Comparison of ENCODE assay signal across 38 cellular contexts in genomic region chr20:9501473-9501872, GRCh38. TPM values are rescaled to one million over a fixed set of nuclear protein-coding genes. Genes with fewer than 3 reads are reported as not detected.
DNase-seq lines count a peak whose midpoint lies in the region; ATAC-seq, FAIRE-seq and TF ChIP-seq lines count a peak whose summit lies in the region.
"Had no signal": no experiment of that assay in that cellular context is flagged by ENCODE, and none has a peak within 500 bp of the region (broad histone marks: within the 10 kb centered on the region; RNA-seq: fewer than 3 reads in every experiment).

No MANE protein-coding gene starts in this region.

- H4K20me1 ChIP-seq in Loucy (ENCODE audit: insufficient read depth, low read length, poor library complexity, severe bottlenecking), result no peaks in the 10 kb centered on the region
- no peaks in the 10 kb centered on the region for H4K20me1 ChIP-seq in HepG2 (ENCODE audit: insufficient read depth, low read length)
- H4K20me1 ChIP-seq: BLaER1; BLaER1 treated with 17β-estradiol and CSF1 and Interleukin-3, amounts not matched to agents 10 nM and 100 nM had no signal

- H3K9me2 ChIP-seq in Loucy (replicated peaks; ENCODE audit: low read depth, low read length), result no peaks in the 10 kb centered on the region

- no peaks in the 10 kb centered on the region for H3K9me3 ChIP-seq in A549
- H3K9me3 ChIP-seq in Loucy (ENCODE audit: insufficient read depth, low read depth, low read length), result no peaks in the 10 kb centered on the region
- no peaks in the 10 kb centered on the region for H3K9me3 ChIP-seq in mucosa of descending colon
- no peaks in the 10 kb centered on the region for H3K9me3 ChIP-seq in HepG2 (ENCODE audit: low read length)
- H3K9me3 ChIP-seq: BE2C, Caco-2 had no signal

- CTCF ChIA-PET in A549 (lab: Yijun Ruan, JAX), result no interaction called here
- CTCF ChIA-PET in HepG2 (lab: Yijun Ruan, JAX; ENCODE audit: low intra/inter-chr PET ratio, low total read pairs), result no interaction called here

- TF ChIP-seq RAD21 in A549 (conservative IDR thresholded peaks at IDR 0.05 in 1 of 2, IDR thresholded peaks at IDR 0.05 in 1 of 2), result no peak
- no peak for TF ChIP-seq RAD21 in HepG2 (CRISPR knock-in tag; IDR thresholded peaks at IDR 0.05)

- H3F3A ChIP-seq in Loucy (ENCODE audit: low read depth), result peaks cover 7% of the 10 kb centered on the region

- H3K4me1 ChIP-seq in A549, result no peaks in the 10 kb centered on the region
- H3K4me1 ChIP-seq in Loucy (ENCODE audit: insufficient read depth, low read length, poor library complexity, severe bottlenecking), result peaks cover 73% of the 10 kb centered on the region
- peaks cover 8% of the 10 kb centered on the region for H3K4me1 ChIP-seq in mucosa of descending colon (ENCODE audit: low read depth)
- no peaks in the 10 kb centered on the region for H3K4me1 ChIP-seq in HepG2 (ENCODE audit: insufficient read depth, low read length)
- H3K4me1 ChIP-seq: BE2C, Caco-2 had no signal

- no peak overlapping the region for H3K4me3 ChIP-seq in A549
- H3K4me3 ChIP-seq in Loucy (ENCODE audit: low read length, poor library complexity, severe bottlenecking), result no peak overlapping the region
- H3K4me3 ChIP-seq in mucosa of descending colon, result no peak overlapping the region
- H3K4me3 ChIP-seq in HepG2 (replicated peaks in 1 of 3; ENCODE audit: insufficient read depth in 1 of 3, low read depth in 2 of 3, low read length in 3 of 3), result no peak overlapping the region
- no peak overlapping the region for H3K4me3 ChIP-seq in lower leg skin (ENCODE audit: low read depth, poor library complexity, severe bottlenecking)
- H3K4me3 ChIP-seq: BLaER1; BLaER1 treated with 17β-estradiol and CSF1 and Interleukin-3, amounts not matched to agents 10 nM and 100 nM had no signal

- no peaks in the 10 kb centered on the region for H3K36me3 ChIP-seq in Loucy (ENCODE audit: insufficient read depth, low read length)
- no peaks in the 10 kb centered on the region for H3K36me3 ChIP-seq in mucosa of descending colon (ENCODE audit: low read depth)
- H3K36me3 ChIP-seq in HepG2 (replicated peaks in 1 of 2; ENCODE audit: control insufficient read depth in 1 of 2, insufficient read depth in 2 of 2, low read length in 2 of 2), result no peaks in the 10 kb centered on the region
- H3K36me3 ChIP-seq: BE2C; BLaER1; BLaER1 treated with 17β-estradiol and CSF1 and Interleukin-3, amounts not matched to agents 10 nM and 100 nM had no signal

- no peak for DNase-seq in A549 (ENCODE audit: low read depth in 1 of 2, low spot score in 1 of 2)
- no peak for DNase-seq in left colon
- DNase-seq in mucosa of descending colon, result no peak
- no peak for DNase-seq in HepG2 (ENCODE audit: low spot score)
- no peak for DNase-seq in NAMALWA (ENCODE audit: low spot score)
- no peak for DNase-seq in lower leg skin (ENCODE audit: low spot score in 2 of 2)
- DNase-seq in CD1c-positive myeloid dendritic cell (ENCODE audit: extremely low spot score), result no peak
- DNase-seq: 8988T; ACHN; AML-193; BE2C; C1 segment of cervical spinal cord; Caco-2; Calu3; CD4-positive, alpha-beta memory T cell; CD4-positive, alpha-beta T cell; CD4-positive, CD25-positive, alpha-beta regulatory T cell; CD8-positive, alpha-beta memory T cell; CD8-positive, alpha-beta T cell; COR-L47; DMS 273 treated with DMSO at 0.1 percent for 48 hours; DMS153; DMS53; DMS79; DMS79 treated with DMSO at 0.1 percent for 48 hours; DND-41; EL had no signal

- no peak overlapping the region for H3K4me2 ChIP-seq in A549
- peak overlapping the region; percentile 37 for H3K4me2 ChIP-seq in Loucy (ENCODE audit: low read depth, low read length, poor library complexity, severe bottlenecking)
- H3K4me2 ChIP-seq in HepG2 (ENCODE audit: low read depth, low read length), result no peak overlapping the region
- H3K4me2 ChIP-seq: BLaER1 had no signal

- 56% methylated on average over 2 of the region's 2 CpGs for WGBS in A549 (ENCODE audit: missing lambda C conversion rate)
- 8% methylated on average over 2 of the region's 2 CpGs for WGBS in HepG2 (ENCODE audit: low lambda C conversion rate)
- 60 to 69% methylated on average over 2 of the region's 2 CpGs for WGBS in lower leg skin, 2 donors

- FAIRE-seq in A549 (lab: Jason Lieb, UNC), result peak; percentile 43
- FAIRE-seq in HepG2 (lab: Jason Lieb, UNC), result no peak
- FAIRE-seq: A204.1, D721Med had no signal

- H3K27ac ChIP-seq in A549 (no peak overlapping the region), HepG2 (ENCODE audit: extremely low read length, insufficient read depth, low read length) (no peak overlapping the region)
- H3K27ac ChIP-seq: 22Rv1; BLaER1; BLaER1 treated with 17β-estradiol and CSF1 and Interleukin-3, amounts not matched to agents 10 nM and 100 nM; C4-2B had no signal

- no TSS peak for BruUV-seq in HepG2 (replicated peaks; lab: Mats Ljungman, UMichigan)

- TF ChIP-seq EP300 in A549 (IDR thresholded peaks at IDR 0.05) (no peak), HepG2 (IDR thresholded peaks at IDR 0.05; ENCODE audit: low read depth in 2 of 2, low read length in 2 of 2) (no peak), HepG2 (CRISPR knock-in tag; IDR thresholded peaks at IDR 0.05; ENCODE audit: borderline replicate concordance) (no peak)

- H3K79me2 ChIP-seq in Loucy (ENCODE audit: insufficient read depth, low read length) (peaks cover 4% of the 10 kb centered on the region; the same call in 1 of the 2 replicates), HepG2 (ENCODE audit: insufficient read depth, low read length) (no peaks in the 10 kb centered on the region)

- ATAC-seq in A549 (no peak), left colon (peak; percentile 88), mucosa of descending colon (peak; percentile 82), HepG2 (no peak)
- ATAC-seq: CD8-positive, alpha-beta T cell had no signal

- TF ChIP-seq POLR2A in A549 (IDR thresholded peaks at IDR 0.05; ENCODE audit: low read length) (no peak), HepG2 (IDR thresholded peaks at IDR 0.05; ENCODE audit: insufficient read depth in 1 of 2, low read depth in 2 of 2, low read length in 2 of 2) (no peak), lower leg skin (IDR thresholded peaks at IDR 0.05) (no peak)

- TF ChIP-seq CTCF in A549 (IDR thresholded peaks at IDR 0.05) (no peak), Loucy (conservative IDR thresholded peaks at IDR 0.05; ENCODE audit: low read length) (no peak), mucosa of descending colon (IDR thresholded peaks at IDR 0.05) (no peak), HepG2 (CRISPR knock-in tag; IDR thresholded peaks at IDR 0.05) (no peak), lower leg skin (IDR thresholded peaks at IDR 0.05) (no peak)

- no peaks in the 10 kb centered on the region for H3K27me3 ChIP-seq in Loucy (ENCODE audit: insufficient read depth, low read length, poor library complexity, severe bottlenecking)
- H3K27me3 ChIP-seq in HepG2 (ENCODE audit: control insufficient read depth in 1 of 2, insufficient read depth in 2 of 2, low read length in 2 of 2), result peaks cover 3 to 14% of the 10 kb centered on the region in 2 experiments; a peak in 4 of 5 replicates
- H3K27me3 ChIP-seq: BE2C had no signal

- H3K9ac ChIP-seq in Loucy (ENCODE audit: low read depth, low read length, poor library complexity, severe bottlenecking) (peak overlapping the region; percentile 0), HepG2 (ENCODE audit: insufficient read depth, low read depth, low read length) (no peak overlapping the region)
- H3K9ac ChIP-seq: BLaER1; BLaER1 treated with 17β-estradiol and CSF1 and Interleukin-3, amounts not matched to agents 10 nM and 100 nM had no signal

- in situ Hi-C loops in HepG2 (cut with HindIII; ENCODE audit: extremely low pct_ligation_motif_present, low pct_unique_long_range_greater_than_20kb), result no loop called here

- H2AFZ ChIP-seq in Loucy (ENCODE audit: low read length), result no peak overlapping the region
- no peak overlapping the region for H2AFZ ChIP-seq in HepG2 (ENCODE audit: low read length)

- POLR2A ChIA-PET in A549 (lab: Yijun Ruan, JAX), result no interaction called here
- POLR2A ChIA-PET in HepG2 (lab: Yijun Ruan, JAX), result no interaction called here

- intact Hi-C loops in left colon (cut with DNase I, micrococcal nuclease) (no loop called here), mucosa of descending colon (cut with DNase I, micrococcal nuclease) (no loop called here), HepG2 (cut with micrococcal nuclease; ENCODE audit: unreplicated experiment) (no loop called here), lower leg skin (cut with DNase I; ENCODE audit: low total_unique reads) (no loop called here)

RNA-seq across cellular contexts. Expression of gene LAMP5, which starts 12.9 kb away (rescaled TPM):
- polyA plus RNA-seq in A549 (2011; rRNA removed), result 0.04 and 0.13 TPM in 2 replicates
- polyA plus RNA-seq in A549 (2012; cell fraction: cytosol; rRNA removed), result not detected in 2 replicates
- polyA plus RNA-seq in A549 (2012; cell fraction: nucleus; rRNA removed), result 0.13 and 0.17 TPM in 2 replicates
- 0.04 to 0.12 TPM in 2 of 3 replicates, not detected in the other for polyA plus RNA-seq in A549 (2017; fragmentation: RNase III; extraction: RNeasy Plus Mini Kit Qiagen cat#74134 plus additional on column Dnase treatment)
- 0.08 TPM in 1 of 2 replicates, not detected in the other for polyA minus RNA-seq in A549 (2011; rRNA and poly(A)+ RNA removed)
- total RNA-seq in left colon, result under 1 TPM; 0.27 to 0.53 TPM
- under 1 TPM in 2 of 3 donors, not detected in 1; 0.31 to 0.51 TPM for total RNA-seq in mucosa of descending colon
- total RNA-seq in HepG2 (2016; rRNA removed; fragmentation: Illumina TruSeq; extraction: Trizol), result not detected in 2 replicates
- not detected in 2 replicates for total RNA-seq in HepG2 (2016; cell fraction: cytosol; rRNA removed; fragmentation: Illumina TruSeq; extraction: Trizol; ENCODE audit: low read depth)
- total RNA-seq in HepG2 (2016; cell fraction: insoluble cytoplasmic fraction; rRNA removed; fragmentation: Illumina TruSeq; extraction: Trizol), result not detected in 2 replicates
- total RNA-seq in HepG2 (2016; cell fraction: membrane; rRNA removed; fragmentation: Illumina TruSeq; extraction: Trizol), result not detected in 2 replicates
- total RNA-seq in HepG2 (2016; cell fraction: nucleus; rRNA removed; fragmentation: Illumina TruSeq; extraction: Trizol), result not detected in 2 replicates
- polyA plus RNA-seq in HepG2 (2011; rRNA removed), result not detected in 2 replicates
- not detected in 2 replicates for polyA plus RNA-seq in HepG2 (2011; cell fraction: cytosol; rRNA removed)
- polyA plus RNA-seq in HepG2 (2011; cell fraction: nucleus; rRNA removed), result not detected in 2 replicates
- polyA plus RNA-seq in HepG2 (2012), result not detected in 2 replicates
- polyA plus RNA-seq in HepG2 (2016; cell fraction: cytosol; fragmentation: Illumina TruSeq; extraction: Trizol; ENCODE audit: low read depth), result not detected in 2 replicates
- not detected in 2 replicates for polyA plus RNA-seq in HepG2 (2016; cell fraction: insoluble cytoplasmic fraction; fragmentation: Illumina TruSeq; extraction: Trizol; ENCODE audit: low read depth)
- polyA plus RNA-seq in HepG2 (2016; cell fraction: membrane; fragmentation: Illumina TruSeq; extraction: Trizol; ENCODE audit: low read depth), result not detected in 2 replicates
- polyA plus RNA-seq in HepG2 (2016; cell fraction: nucleus; fragmentation: Illumina TruSeq; extraction: Trizol; ENCODE audit: insufficient read depth, low read depth), result not detected in 2 replicates
- not detected in 2 replicates for polyA minus RNA-seq in HepG2 (2011; rRNA and poly(A)+ RNA removed; ENCODE audit: low replicate concordance)
- polyA minus RNA-seq in HepG2 (2011; cell fraction: cytosol; rRNA and poly(A)+ RNA removed), result not detected in 2 replicates
- polyA minus RNA-seq in HepG2 (2011; cell fraction: nucleus; rRNA and poly(A)+ RNA removed), result not detected in 2 replicates
- under 1 TPM in 2 of 4 donors, not detected in 2; 0.16 to 0.19 TPM for total RNA-seq in lower leg skin
- total RNA-seq: A172; A673; Caco-2; Calu3; CD4-positive, alpha-beta memory T cell; CD4-positive, CD25-positive, alpha-beta regulatory T cell; CD8-positive, alpha-beta memory T cell; CD8-positive, alpha-beta T cell; Daoy; G401 had no signal
- polyA plus RNA-seq: CD4-positive, alpha-beta memory T cell; CD4-positive, CD25-positive, alpha-beta regulatory T cell; CD8-positive, alpha-beta memory T cell had no signal

Comparison
In these comparisons a context has a peak if more than half of its experiments do, and no peak if none do; other contexts are left out.
1. ATAC-seq: peak in left colon (single experiment) and mucosa of descending colon (single experiment); none in A549 (0 of 2) and HepG2 (single experiment).